8 cellular contexts compared by ENCODE assay signal in genomic region chr16:11793840-11794239, GRCh38. TPM values are rescaled to one million over a fixed set of nuclear protein-coding genes. Genes with fewer than 3 reads are reported as not detected.
A peak's percentile ranks its signal among the peaks of the same experiment; 100 is the strongest.
DNase-seq lines count a peak whose midpoint lies in the region; ATAC-seq, FAIRE-seq and TF ChIP-seq lines count a peak whose summit lies in the region.

No MANE protein-coding gene starts in this region.

- H3K9me3 ChIP-seq in CD4-positive, CD25-positive, alpha-beta regulatory T cell (ENCODE audit: control insufficient read depth in 2 of 2, low read length in 2 of 2), result no peaks in the 10 kb centered on the region
- no peaks in the 10 kb centered on the region for H3K9me3 ChIP-seq in Karpas-422 (ENCODE audit: low read length)

- H3K4me2 ChIP-seq in Karpas-422 (ENCODE audit: low read depth, low read length, poor library complexity, severe bottlenecking), result peak overlapping the region; percentile 91

- DNase-seq in CD4-positive, CD25-positive, alpha-beta regulatory T cell, result peak in 1 of 3 donors; percentile 29
- DNase-seq in Karpas-422 (no peak), myocyte (ENCODE audit: low read depth) (peak; percentile 24), GM19239 (ENCODE audit: insufficient read length, low spot score) (no peak), anterior cingulate cortex (lab: John Stamatoyannopoulos, UW) (no peak), SKM-1 treated with dmso at 0.1 percent for 144 hours (lab: John Stamatoyannopoulos, UW; ENCODE audit: unreplicated experiment) (no peak)

- peak overlapping the region; percentile 92 for H3K4me3 ChIP-seq in CD4-positive, CD25-positive, alpha-beta regulatory T cell (ENCODE audit: low read depth, low read length)
- no peak overlapping the region for H3K4me3 ChIP-seq in Karpas-422 (ENCODE audit: low read length)

- ATAC-seq in CD4-positive, CD25-positive, alpha-beta regulatory T cell (ENCODE audit: low read depth in 2 of 2), result no peak
- no peak for ATAC-seq in HG03108 (IDR thresholded peaks at IDR 0.05; ENCODE audit: unreplicated experiment)

- H3K27ac ChIP-seq in CD4-positive, CD25-positive, alpha-beta regulatory T cell (ENCODE audit: insufficient read depth, low read length, poor library complexity, severe bottlenecking), result peak overlapping the region; percentile 94
- no peak overlapping the region for H3K27ac ChIP-seq in Karpas-422 (ENCODE audit: low read length)

- peaks cover 11% of the 10 kb centered on the region for H3K36me3 Mint-ChIP-seq in CD4-positive, CD25-positive, alpha-beta regulatory T cell
- peaks cover 36% of the 10 kb centered on the region for H3K36me3 Mint-ChIP-seq in brain

- H3K27ac Mint-ChIP-seq in CD4-positive, CD25-positive, alpha-beta regulatory T cell, result peak overlapping the region; percentile 93 to 98 (median 97)
- peak overlapping the region; percentile 31 to 97 (median 64) for H3K27ac Mint-ChIP-seq in brain

- peaks cover 10% of the 10 kb centered on the region for H3K27me3 Mint-ChIP-seq in CD4-positive, CD25-positive, alpha-beta regulatory T cell
- peaks cover 9% of the 10 kb centered on the region for H3K27me3 Mint-ChIP-seq in brain

- H3K4me1 ChIP-seq in CD4-positive, CD25-positive, alpha-beta regulatory T cell (ENCODE audit: control insufficient read depth, insufficient read depth, low read length, poor library complexity, severe bottlenecking), result peaks cover 85% of the 10 kb centered on the region
- peaks cover 58% of the 10 kb centered on the region for H3K4me1 ChIP-seq in Karpas-422 (ENCODE audit: low read length)

- no peak for TF ChIP-seq CTCF in brain (conservative IDR thresholded peaks at IDR 0.05)

- H2AFZ ChIP-seq in Karpas-422 (ENCODE audit: low read length), result no peak overlapping the region

- H4K20me1 ChIP-seq in Karpas-422 (ENCODE audit: insufficient read depth, low read depth, low read length), result peaks cover 22% of the 10 kb centered on the region

- no peak for FAIRE-seq in GM19239 (lab: Jason Lieb, UNC)

- peaks cover 85% of the 10 kb centered on the region for H3K79me2 ChIP-seq in Karpas-422 (ENCODE audit: low read length)

- no peak overlapping the region for H3K9ac ChIP-seq in Karpas-422 (ENCODE audit: low read length)

- H3K9me3 Mint-ChIP-seq in CD4-positive, CD25-positive, alpha-beta regulatory T cell, result no peaks in the 10 kb centered on the region
- H3K9me3 Mint-ChIP-seq in brain, result no peaks in the 10 kb centered on the region

- H3K4me1 Mint-ChIP-seq in CD4-positive, CD25-positive, alpha-beta regulatory T cell, result peaks cover 30 to 87% (median 56%) of the 10 kb centered on the region in 4 donors
- H3K4me1 Mint-ChIP-seq in brain, result peaks cover 68% of the 10 kb centered on the region

- no peaks in the 10 kb centered on the region for H3K27me3 ChIP-seq in CD4-positive, CD25-positive, alpha-beta regulatory T cell (ENCODE audit: control insufficient read depth, insufficient read depth, low read length)
- H3K27me3 ChIP-seq in Karpas-422 (ENCODE audit: low read length), result no peaks in the 10 kb centered on the region

- no peaks in the 10 kb centered on the region for H3K9me2 ChIP-seq in Karpas-422 (replicated peaks; ENCODE audit: insufficient read depth, low read length)

- peaks cover 3% of the 10 kb centered on the region for H3K36me3 ChIP-seq in CD4-positive, CD25-positive, alpha-beta regulatory T cell (ENCODE audit: control insufficient read depth, insufficient read depth, low read length)
- peaks cover 10% of the 10 kb centered on the region; the same call in 1 of the 2 replicates for H3K36me3 ChIP-seq in Karpas-422 (ENCODE audit: insufficient read depth, low read length)

- H3K4me3 Mint-ChIP-seq in CD4-positive, CD25-positive, alpha-beta regulatory T cell, result peak overlapping the region; percentile 91 to 96 (median 96)
- H3K4me3 Mint-ChIP-seq in brain, result peak overlapping the region; percentile 59 to 95 (median 71)

RNA-seq across cellular contexts. Expression of gene ZC3H7A, which starts 3.2 kb away (rescaled TPM):
- 157 TPM for total RNA-seq in CD4-positive, CD25-positive, alpha-beta regulatory T cell
- polyA plus RNA-seq in CD4-positive, CD25-positive, alpha-beta regulatory T cell, result 10 to 100 TPM; 43.3 to 49.5 (median 47.5) TPM
- 28.4 and 54.9 TPM in 2 replicates for total RNA-seq in Karpas-422 (2014; rRNA removed; shearing (Covaris generic); ENCODE audit: low replicate concordance)
- 15.2 TPM for polyA plus RNA-seq in brain (ENCODE audit: insufficient read depth, low read depth, low replicate concordance)
- total RNA-seq in myocyte, result 28.2 and 48.2 TPM in 2 replicates
- polyA plus RNA-seq in myocyte (2012), result 32.5 TPM

RNA-seq across cellular contexts. Expression of gene TXNDC11, which starts 51.2 kb away (rescaled TPM):
- 178 TPM for total RNA-seq in CD4-positive, CD25-positive, alpha-beta regulatory T cell
- 10 to 100 TPM; 64.9 to 77.2 (median 70.0) TPM for polyA plus RNA-seq in CD4-positive, CD25-positive, alpha-beta regulatory T cell
- total RNA-seq in Karpas-422 (2014; rRNA removed; shearing (Covaris generic); ENCODE audit: low replicate concordance), result 28.5 and 49.6 TPM in 2 replicates
- 19.8 TPM for polyA plus RNA-seq in brain (ENCODE audit: insufficient read depth, low read depth, low replicate concordance)
- 24.5 and 33.8 TPM in 2 replicates for total RNA-seq in myocyte
- 26.8 TPM for polyA plus RNA-seq in myocyte (2012)

RNA-seq across cellular contexts. Expression of gene RSL1D1, which starts 57.5 kb away (rescaled TPM):
- total RNA-seq in CD4-positive, CD25-positive, alpha-beta regulatory T cell, result 145 TPM
- 100 to 1,000 TPM; 106 to 235 (median 181) TPM for polyA plus RNA-seq in CD4-positive, CD25-positive, alpha-beta regulatory T cell
- 171 and 183 TPM in 2 replicates for total RNA-seq in Karpas-422 (2014; rRNA removed; shearing (Covaris generic); ENCODE audit: low replicate concordance)
- polyA plus RNA-seq in brain (ENCODE audit: insufficient read depth, low read depth, low replicate concordance), result 66.8 TPM
- total RNA-seq in myocyte, result 260 TPM in 2 replicates
- polyA plus RNA-seq in myocyte (2012), result 50.9 TPM
